ENCODE assay signal across 8 cellular contexts in genomic region chr2:160666019-160666676, GRCh38.
DNase-seq lines count a peak whose midpoint lies in the region; TF ChIP-seq lines count a peak whose summit lies in the region.

No MANE protein-coding gene starts in this region.

- H3K9me3 ChIP-seq in HEK293 (ENCODE audit: control insufficient read depth, insufficient read depth, low read depth, low read length) = no peaks in the 10 kb centered on the region

- no peaks in the 10 kb centered on the region for H3K36me3 ChIP-seq in HEK293 (ENCODE audit: control insufficient read depth in 2 of 2, insufficient read depth in 1 of 2, low read length in 2 of 2)

- in situ Hi-C loops in astrocyte of the cerebellum (cut with HindIII; ENCODE audit: low sequenced_read_pairs) = no loop called here

- POLR2A ChIA-PET in HEK293 (lab: Yijun Ruan, JAX) = interaction anchor here (1.0 kb wide), 1 partner anchor 201 kb away, joined by 3 read pairs; no protein-coding TSS in a partner anchor

- H3K4me3 ChIP-seq in HEK293 (ENCODE audit: low read depth, low read length) (no peak overlapping the region), astrocyte of the cerebellum (ENCODE audit: low read depth, low read length) (no peak overlapping the region)

- DNase-seq in GM04504 (ENCODE audit: low read depth) (peak; percentile 94), NCI-H1436 treated with DMSO at 0.1 percent for 48 hours (lab: John Stamatoyannopoulos, UW) (peak; percentile 90), astrocyte of the cerebellum (ENCODE audit: low read depth) (peak; percentile 95), kidney glomerular epithelial cell (lab: John Stamatoyannopoulos, UW) (peak; percentile 94), superior temporal gyrus (ENCODE audit: extremely low spot score) (peak; percentile 43), NCI-H1694 (lab: John Stamatoyannopoulos, UW) (no peak), NCI-H82 (lab: John Stamatoyannopoulos, UW) (no peak)

- peak overlapping the region; percentile 42 for H3K27ac ChIP-seq in HEK293 (ENCODE audit: extremely low read depth, low read depth, low read length)

- TF ChIP-seq CTCF in HEK293 (tag by site-specific recombination; IDR thresholded peaks at IDR 0.05) = no peak
- TF ChIP-seq CTCF in astrocyte of the cerebellum (IDR thresholded peaks at IDR 0.05; ENCODE audit: low read depth, low read length, missing control alignments) = no peak

- CTCF ChIA-PET in HEK293 (lab: Yijun Ruan, JAX) = interaction anchor here (1.5 kb wide), 1 partner anchor 396 kb away, joined by 3 read pairs; no protein-coding TSS in a partner anchor

- peaks cover 8% of the 10 kb centered on the region; the same call in 1 of the 2 replicates for H3K4me1 ChIP-seq in HEK293 (ENCODE audit: control insufficient read depth, insufficient read depth, low read length)

TF ChIP-seq in HEK293, 187 proteins besides CTCF, POLR2A, EP300 and RAD21 (continues in another document):
- peak; percentile 29; the same call in 1 of the 2 replicates for TF ChIP-seq ZNF561 (tag by site-specific recombination; IDR thresholded peaks at IDR 0.05; ENCODE audit: borderline replicate concordance)
- TF ChIP-seq, protein P1, sequence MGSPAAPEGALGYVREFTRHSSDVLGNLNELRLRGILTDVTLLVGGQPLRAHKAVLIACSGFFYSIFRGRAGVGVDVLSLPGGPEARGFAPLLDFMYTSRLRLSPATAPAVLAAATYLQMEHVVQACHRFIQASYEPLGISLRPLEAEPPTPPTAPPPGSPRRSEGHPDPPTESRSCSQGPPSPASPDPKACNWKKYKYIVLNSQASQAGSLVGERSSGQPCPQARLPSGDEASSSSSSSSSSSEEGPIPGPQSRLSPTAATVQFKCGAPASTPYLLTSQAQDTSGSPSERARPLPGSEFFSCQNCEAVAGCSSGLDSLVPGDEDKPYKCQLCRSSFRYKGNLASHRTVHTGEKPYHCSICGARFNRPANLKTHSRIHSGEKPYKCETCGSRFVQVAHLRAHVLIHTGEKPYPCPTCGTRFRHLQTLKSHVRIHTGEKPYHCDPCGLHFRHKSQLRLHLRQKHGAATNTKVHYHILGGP (tag by site-specific recombination; IDR thresholded peaks at IDR 0.05) = no peak
- peak; percentile 89 for TF ChIP-seq ZNF600 (tag by site-specific recombination; IDR thresholded peaks at IDR 0.05)
- TF ChIP-seq ZNF341 (tag by site-specific recombination; IDR thresholded peaks at IDR 0.05; ENCODE audit: low read depth) = peak; percentile 81
- no peak for TF ChIP-seq ZBTB48 (tag by site-specific recombination; IDR thresholded peaks at IDR 0.05)
- no peak for TF ChIP-seq ZNF701 (tag by site-specific recombination; IDR thresholded peaks at IDR 0.05)
- no peak for TF ChIP-seq ZNF266 (tag by site-specific recombination; IDR thresholded peaks at IDR 0.05; ENCODE audit: low read depth)
- no peak for TF ChIP-seq ZNF670 (tag by site-specific recombination; IDR thresholded peaks at IDR 0.05; ENCODE audit: low read depth)
- no peak; the same call in 1 of the 2 replicates for TF ChIP-seq KLF10 (tag by site-specific recombination; IDR thresholded peaks at IDR 0.05)
- no peak for TF ChIP-seq MEIS1 (CRISPR knock-in tag; IDR thresholded peaks at IDR 0.05; ENCODE audit: borderline replicate concordance)
- TF ChIP-seq ZNF664 (tag by site-specific recombination; IDR thresholded peaks at IDR 0.05) = no peak
- peak; percentile 42; the same call in 1 of the 2 replicates for TF ChIP-seq ZNF24 (tag by site-specific recombination; IDR thresholded peaks at IDR 0.05)
- TF ChIP-seq, protein P2, sequence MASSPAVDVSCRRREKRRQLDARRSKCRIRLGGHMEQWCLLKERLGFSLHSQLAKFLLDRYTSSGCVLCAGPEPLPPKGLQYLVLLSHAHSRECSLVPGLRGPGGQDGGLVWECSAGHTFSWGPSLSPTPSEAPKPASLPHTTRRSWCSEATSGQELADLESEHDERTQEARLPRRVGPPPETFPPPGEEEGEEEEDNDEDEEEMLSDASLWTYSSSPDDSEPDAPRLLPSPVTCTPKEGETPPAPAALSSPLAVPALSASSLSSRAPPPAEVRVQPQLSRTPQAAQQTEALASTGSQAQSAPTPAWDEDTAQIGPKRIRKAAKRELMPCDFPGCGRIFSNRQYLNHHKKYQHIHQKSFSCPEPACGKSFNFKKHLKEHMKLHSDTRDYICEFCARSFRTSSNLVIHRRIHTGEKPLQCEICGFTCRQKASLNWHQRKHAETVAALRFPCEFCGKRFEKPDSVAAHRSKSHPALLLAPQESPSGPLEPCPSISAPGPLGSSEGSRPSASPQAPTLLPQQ (tag by site-specific recombination; IDR thresholded peaks at IDR 0.05) = 0 out of 2 replicates have a peak, but pooled peaks have one; percentile 18
- TF ChIP-seq, protein P3, sequence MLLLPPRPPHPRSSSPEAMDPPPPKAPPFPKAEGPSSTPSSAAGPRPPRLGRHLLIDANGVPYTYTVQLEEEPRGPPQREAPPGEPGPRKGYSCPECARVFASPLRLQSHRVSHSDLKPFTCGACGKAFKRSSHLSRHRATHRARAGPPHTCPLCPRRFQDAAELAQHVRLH (tag by site-specific recombination; IDR thresholded peaks at IDR 0.05) = no peak
- TF ChIP-seq ZNF501 (tag by site-specific recombination; IDR thresholded peaks at IDR 0.05) = no peak
- TF ChIP-seq ZNF596 (tag by site-specific recombination; IDR thresholded peaks at IDR 0.05) = no peak
- TF ChIP-seq ZBTB6 (tag by site-specific recombination; IDR thresholded peaks at IDR 0.05) = no peak
- no peak for TF ChIP-seq ZSCAN18 (tag by site-specific recombination; IDR thresholded peaks at IDR 0.05)
- TF ChIP-seq, protein P4, sequence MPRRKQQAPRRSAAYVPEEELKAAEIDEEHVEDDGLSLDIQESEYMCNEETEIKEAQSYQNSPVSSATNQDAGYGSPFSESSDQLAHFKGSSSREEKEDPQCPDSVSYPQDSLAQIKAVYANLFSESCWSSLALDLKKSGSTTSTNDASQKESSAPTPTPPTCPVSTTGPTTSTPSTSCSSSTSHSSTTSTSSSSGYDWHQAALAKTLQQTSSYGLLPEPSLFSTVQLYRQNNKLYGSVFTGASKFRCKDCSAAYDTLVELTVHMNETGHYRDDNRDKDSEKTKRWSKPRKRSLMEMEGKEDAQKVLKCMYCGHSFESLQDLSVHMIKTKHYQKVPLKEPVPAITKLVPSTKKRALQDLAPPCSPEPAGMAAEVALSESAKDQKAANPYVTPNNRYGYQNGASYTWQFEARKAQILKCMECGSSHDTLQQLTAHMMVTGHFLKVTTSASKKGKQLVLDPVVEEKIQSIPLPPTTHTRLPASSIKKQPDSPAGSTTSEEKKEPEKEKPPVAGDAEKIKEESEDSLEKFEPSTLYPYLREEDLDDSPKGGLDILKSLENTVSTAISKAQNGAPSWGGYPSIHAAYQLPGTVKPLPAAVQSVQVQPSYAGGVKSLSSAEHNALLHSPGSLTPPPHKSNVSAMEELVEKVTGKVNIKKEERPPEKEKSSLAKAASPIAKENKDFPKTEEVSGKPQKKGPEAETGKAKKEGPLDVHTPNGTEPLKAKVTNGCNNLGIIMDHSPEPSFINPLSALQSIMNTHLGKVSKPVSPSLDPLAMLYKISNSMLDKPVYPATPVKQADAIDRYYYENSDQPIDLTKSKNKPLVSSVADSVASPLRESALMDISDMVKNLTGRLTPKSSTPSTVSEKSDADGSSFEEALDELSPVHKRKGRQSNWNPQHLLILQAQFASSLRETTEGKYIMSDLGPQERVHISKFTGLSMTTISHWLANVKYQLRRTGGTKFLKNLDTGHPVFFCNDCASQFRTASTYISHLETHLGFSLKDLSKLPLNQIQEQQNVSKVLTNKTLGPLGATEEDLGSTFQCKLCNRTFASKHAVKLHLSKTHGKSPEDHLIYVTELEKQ (tag by site-specific recombination; IDR thresholded peaks at IDR 0.05; ENCODE audit: borderline replicate concordance) = peak; percentile 70; the same call in 1 of the 2 replicates
- peak; percentile 91; the same call in 1 of the 2 replicates for TF ChIP-seq TRIM28 (IDR thresholded peaks at IDR 0.05; ENCODE audit: borderline replicate concordance, low read length)
- TF ChIP-seq GLIS1 (tag by site-specific recombination; IDR thresholded peaks at IDR 0.05) = no peak
- TF ChIP-seq ZNF169 (tag by site-specific recombination; IDR thresholded peaks at IDR 0.05) = no peak

Comparison
In these comparisons a context has a peak if more than half of its experiments do, and no peak if none do; other contexts are left out.
1. DNase-seq: peak in GM04504 (single experiment), NCI-H1436 treated with DMSO at 0.1 percent for 48 hours (single experiment), astrocyte of the cerebellum (single experiment), kidney glomerular epithelial cell (single experiment) and superior temporal gyrus (single experiment); none in NCI-H1694 (single experiment) and NCI-H82 (single experiment).